ENCODE assay signal across 17 cellular contexts in genomic region chr2:221914334-221914733, GRCh38.
"Had no signal": no experiment of that assay in that cellular context is flagged by ENCODE, and none has a peak within 500 bp of the region (broad histone marks: within the 10 kb centered on the region; RNA-seq: fewer than 3 reads in every experiment).

No MANE protein-coding gene starts in this region.

- DNase-seq: activated CD4-positive, alpha-beta memory T cell treated with anti-CD3 and anti-CD28 coated beads, Interleukin-2, amount 10 ng/mL, durations not matched to agents 7 days and 5 days; activated CD4-positive, alpha-beta T cell treated with anti-CD3 and anti-CD28 coated beads for 1 hour; activated gamma-delta T cell treated with Interleukin-2 at 50 U/mL for 16 hours; activated naive CD8-positive, alpha-beta T cell treated with anti-CD3 and anti-CD28 coated beads for 36 hours; activated T-cell treated with anti-CD3 and anti-CD28 coated beads, Interleukin-2, amount 50 U/mL, for 48 hours; anterior cingulate cortex; effector CD4-positive, alpha-beta T cell; hippocampal formation; lower lobe of right lung; psoas muscle; stimulated activated CD4-positive, alpha-beta T cell treated with anti-CD3 and anti-CD28 coated beads, Interleukin-4, amount 100 ng/mL, for 1 hour; stimulated activated CD8-positive, alpha-beta memory T cell treated with anti-CD3 and anti-CD28 coated beads, Interleukin-4, amount 100 ng/mL, for 48 hours; stimulated activated naive CD8-positive, alpha-beta T cell treated with anti-CD3 and anti-CD28 coated beads, Interleukin-15, Interleukin-2, amounts not matched to agents 100 U/mL and 50 U/mL, for 24 hours; SW 1271; upper lobe of left lung had no signal

- ATAC-seq: lower lobe of right lung; natural killer cell treated with Interleukin-12 subunit alpha and Interleukin-12 subunit beta and Interleukin-15 and Interleukin-18, amount 100 ng/mL, for 72 hours; psoas muscle; sciatic nerve; stimulated activated naive CD8-positive, alpha-beta T cell treated with anti-CD3 and anti-CD28 coated beads, Interleukin-15, Interleukin-2, amounts not matched to agents 100 U/mL and 50 U/mL, for 24 hours had no signal
